Comparison of ENCODE assay signal across 24 cellular contexts in genomic region chr17:31469959-31470358, GRCh38.
DNase-seq lines count a peak whose midpoint lies in the region; FAIRE-seq and TF ChIP-seq lines count a peak whose summit lies in the region.
"Had no signal": no experiment of that assay in that cellular context is flagged by ENCODE, and none has a peak within 500 bp of the region (broad histone marks: within the 10 kb centered on the region; RNA-seq: fewer than 3 reads in every experiment).

No MANE protein-coding gene starts in this region.

- peak; percentile 7 for FAIRE-seq in H1 (lab: Jason Lieb, UNC)
- no peak for FAIRE-seq in GM12891 (lab: Jason Lieb, UNC)
- FAIRE-seq: kidney had no signal

- H2BK5ac ChIP-seq in H1 (ENCODE audit: low read depth, low read length) = 0 out of 2 replicates have a peak overlapping the region, but pooled peaks have one; percentile 50

- H3K23ac ChIP-seq in H1 (ENCODE audit: insufficient read length) = no peak overlapping the region

- peak overlapping the region; percentile 2; the same call in 1 of the 2 replicates for H2BK20ac ChIP-seq in H1 (ENCODE audit: low read length)

- WGBS in HUES64 = 23% methylated on average over 2 of the region's 2 CpGs
- WGBS in H1 (ENCODE audit: extremely low coverage in 1 of 2, insufficient coverage in 1 of 2, insufficient read length in 1 of 2, insufficient replicate concordance in 2 of 2, low coverage in 1 of 2, low lambda C conversion rate in 2 of 2, missing lambda C conversion rate in 1 of 2), 2 experiments = 41% methylated on average over 2 of the region's 2 CpGs; no CpG with 5 or more reads in 1 of the 2 experiments

- H4K20me1 ChIP-seq in H1 (replicated peaks in 1 of 2; ENCODE audit: control insufficient read depth in 1 of 2, insufficient read depth in 2 of 2, low read length in 2 of 2) (no peaks in the 10 kb centered on the region), osteoblast (ENCODE audit: insufficient read depth, low read length) (no peaks in the 10 kb centered on the region)

- H2BK15ac ChIP-seq in H1 (ENCODE audit: low read length) = no peak overlapping the region; the same call in 1 of the 2 replicates

- no peak overlapping the region for H3K56ac ChIP-seq in H1 (replicated peaks; ENCODE audit: insufficient read length, low read depth, low read length)

- H3K9ac ChIP-seq in HUES64 (ENCODE audit: low read depth, low read length) = no peak overlapping the region
- no peak overlapping the region for H3K9ac ChIP-seq in H1 (replicated peaks in 1 of 4; ENCODE audit: extremely low read depth in 1 of 4, low read depth in 3 of 4, low read length in 3 of 4)

- TF ChIP-seq EP300 in H1 (IDR thresholded peaks at IDR 0.05; ENCODE audit: borderline replicate concordance in 1 of 2, low read depth in 2 of 2, low read length in 2 of 2) = 0 out of 3 replicates have a peak, but pooled peaks of 1 of the 2 experiments have one; percentile 30

- H2BK120ac ChIP-seq in H1 (replicated peaks; ENCODE audit: low read depth, low read length) = peak overlapping the region; percentile 13

- H3K79me2 ChIP-seq in H1 (ENCODE audit: control insufficient read depth in 1 of 2, insufficient read depth in 2 of 2, low read length in 2 of 2) = no peaks in the 10 kb centered on the region
- no peaks in the 10 kb centered on the region for H3K79me2 ChIP-seq in osteoblast (ENCODE audit: insufficient read depth, low read length)
- H3K79me2 ChIP-seq: hepatocyte had no signal

- H3K4me2 ChIP-seq in H1 (ENCODE audit: insufficient read depth in 1 of 2, low read depth in 2 of 2, low read length in 2 of 2) (0 out of 4 replicates have a peak overlapping the region, but pooled peaks of 1 of the 2 experiments have one; percentile 41), osteoblast (ENCODE audit: insufficient read depth, low read length) (no peak overlapping the region)
- H3K4me2 ChIP-seq: hepatocyte had no signal

- H3K4me1 ChIP-seq in HUES64 (ENCODE audit: insufficient read depth, low read length) = peaks cover 23% of the 10 kb centered on the region
- peaks cover 9 to 34% (median 19%) of the 10 kb centered on the region in 4 experiments for H3K4me1 ChIP-seq in H1 (replicated peaks in 1 of 4; ENCODE audit: control insufficient read depth in 3 of 4, insufficient read depth in 4 of 4, low read length in 3 of 4)
- no peaks in the 10 kb centered on the region for H3K4me1 ChIP-seq in osteoblast (ENCODE audit: insufficient read depth, low read length)
- no peaks in the 10 kb centered on the region for H3K4me1 ChIP-seq in BE2C

- H2AK5ac ChIP-seq in H1 (ENCODE audit: low read depth, low read length) = no peak overlapping the region

- H3K36me3 ChIP-seq in HUES64 (ENCODE audit: insufficient read depth, low read length) = no peaks in the 10 kb centered on the region
- H3K36me3 ChIP-seq in H1 (ENCODE audit: control insufficient read depth in 2 of 4, insufficient read depth in 4 of 4, low read length in 3 of 4) = no peaks in the 10 kb centered on the region
- H3K36me3 ChIP-seq in osteoblast (ENCODE audit: insufficient read depth, low read length) = no peaks in the 10 kb centered on the region
- no peaks in the 10 kb centered on the region for H3K36me3 ChIP-seq in BE2C
- H3K36me3 ChIP-seq: HAP-1, stomach had no signal

- DNase-seq in NCI-H146 (lab: John Stamatoyannopoulos, UW) (peak; percentile 26), NCI-H146 treated with DMSO at 0.1 percent for 48 hours (lab: John Stamatoyannopoulos, UW; ENCODE audit: unreplicated experiment) (no peak), H1 (ENCODE audit: low read depth in 1 of 2, low spot score in 2 of 2) (peak in 1 of 2 experiments; percentile 59), osteoblast (ENCODE audit: insufficient read length, low spot score, missing footprints) (peak; percentile 26), GM12891 (ENCODE audit: insufficient read length, low spot score) (no peak), BE2C (no peak), NCI-H1092 treated with DMSO at 0.1 percent for 48 hours (lab: John Stamatoyannopoulos, UW) (no peak)
- DNase-seq: activated CD4-positive, CD25-positive, alpha-beta regulatory T cell; cerebellar nuclear complex; DMS79; effector CD4-positive, alpha-beta T cell; foreskin melanocyte; KBM-7; kidney; NCI-H187; NCI-H526; stimulated activated CD4-positive, alpha-beta T cell treated with anti-CD3 and anti-CD28 coated beads, Interleukin-4, amount 100 ng/mL, for 24 hours; stomach; T1000; trophoblast cell had no signal

- no peak overlapping the region for H3K14ac ChIP-seq in H1 (ENCODE audit: insufficient read length)

- TF ChIP-seq POLR2A in H1 (IDR thresholded peaks at IDR 0.05; ENCODE audit: control extremely low read depth in 1 of 2, low read depth in 2 of 2, low read length in 2 of 2) (no peak), GM12891 (IDR thresholded peaks at IDR 0.05; ENCODE audit: low read depth, low read length) (no peak)

- H3K9me3 ChIP-seq in HUES64 (ENCODE audit: insufficient read depth, low read depth, low read length) = no peaks in the 10 kb centered on the region
- no peaks in the 10 kb centered on the region for H3K9me3 ChIP-seq in H1 (ENCODE audit: insufficient read depth in 2 of 2, low read depth in 1 of 2, low read length in 1 of 2)
- no peaks in the 10 kb centered on the region for H3K9me3 ChIP-seq in osteoblast (ENCODE audit: low read depth, low read length)
- no peaks in the 10 kb centered on the region for H3K9me3 ChIP-seq in BE2C
- H3K9me3 ChIP-seq: HAP-1, stomach had no signal

- peak overlapping the region; percentile 62; the same call in 1 of the 2 replicates for H2BK12ac ChIP-seq in H1 (ENCODE audit: low read depth, low read length)

- POLR2A ChIA-PET in H1 (lab: Charles Lee; ENCODE audit: partially characterized antibody) = interaction anchor here (1.3 to 1.5 kb wide), 2 partner anchors 22 to 46 kb away, joined by 3 to 5 read pairs; no protein-coding TSS in a partner anchor

- no peak overlapping the region for H3K4me3 ChIP-seq in HUES64 (ENCODE audit: low read length)
- H3K4me3 ChIP-seq in H1 (ENCODE audit: extremely low read depth in 1 of 4, insufficient read depth in 2 of 4, low read depth in 3 of 4, low read length in 4 of 4) = no peak overlapping the region
- no peak overlapping the region for H3K4me3 ChIP-seq in osteoblast (ENCODE audit: insufficient read depth, low read length)
- H3K4me3 ChIP-seq in BE2C (ENCODE audit: low read depth, low read length) = no peak overlapping the region
- H3K4me3 ChIP-seq: HAP-1, hepatocyte, stomach had no signal

- H3K27me3 ChIP-seq in HUES64 (ENCODE audit: insufficient read depth, low read length) (no peaks in the 10 kb centered on the region), H1 (replicated peaks in 1 of 4; ENCODE audit: control insufficient read depth in 3 of 4, extremely low read depth in 1 of 4, insufficient read depth in 3 of 4, low read length in 3 of 4) (no peaks in the 10 kb centered on the region), osteoblast (ENCODE audit: insufficient read depth, low read length) (peaks cover 25% of the 10 kb centered on the region), BE2C (no peaks in the 10 kb centered on the region)
- H3K27me3 ChIP-seq: hepatocyte, stomach had no signal

- H3K23me2 ChIP-seq in H1 (ENCODE audit: low read depth, low read length) = no peaks in the 10 kb centered on the region

- H2AFZ ChIP-seq in H1 (ENCODE audit: low read length) (no peak overlapping the region), osteoblast (ENCODE audit: low read length) (no peak overlapping the region)
- H2AFZ ChIP-seq: hepatocyte had no signal

- H4K5ac ChIP-seq in H1 (ENCODE audit: insufficient read length, low read depth, low read length) = no peak overlapping the region

- CTCF ChIA-PET in H1 (lab: Charles Lee; ENCODE audit: partially characterized antibody) = interaction anchor here (1.1 to 3.4 kb wide), 4 partner anchors 28 to 97 kb away, joined by 3 to 19 read pairs (median 4); no protein-coding TSS in a partner anchor

- TF ChIP-seq RAD21 in H1 (IDR thresholded peaks at IDR 0.05 in 1 of 2, conservative IDR thresholded peaks at IDR 0.05 in 1 of 2; ENCODE audit: low read depth in 2 of 2, low read length in 2 of 2) = no peak

- TF ChIP-seq CTCF in H1 (IDR thresholded peaks at IDR 0.05; ENCODE audit: control extremely low read depth in 1 of 3, insufficient read depth in 1 of 3, low read depth in 1 of 3, low read length in 3 of 3) (no peak), osteoblast (IDR thresholded peaks at IDR 0.05; ENCODE audit: extremely low read depth, low read depth, low read length) (no peak), BE2C (IDR thresholded peaks at IDR 0.05; ENCODE audit: low read depth, low read length) (no peak)

- H4K8ac ChIP-seq in H1 (ENCODE audit: extremely low read depth, insufficient read depth, low read length) = peak overlapping the region; percentile 9; the same call in 1 of the 2 replicates

- peak overlapping the region; percentile 51 for H4K91ac ChIP-seq in H1 (replicated peaks; ENCODE audit: insufficient read length, low read length)

- H3K18ac ChIP-seq in H1 (ENCODE audit: extremely low read depth, low read length) = 0 out of 2 replicates have a peak overlapping the region, but pooled peaks have one; percentile 68

- no peak overlapping the region for H3K4ac ChIP-seq in H1 (replicated peaks; ENCODE audit: insufficient read length, low read depth, low read length)

- no peaks in the 10 kb centered on the region for H3K79me1 ChIP-seq in H1 (ENCODE audit: low read depth, low read length)

- H3K27ac ChIP-seq in HUES64 (ENCODE audit: low read depth, low read length) = peak overlapping the region; percentile 25; the same call in 1 of the 2 replicates
- no peak overlapping the region for H3K27ac ChIP-seq in H1 (ENCODE audit: low read depth, low read length)
- no peak overlapping the region for H3K27ac ChIP-seq in osteoblast (ENCODE audit: low read depth, low read length)
- H3K27ac ChIP-seq: 22Rv1, hepatocyte, stomach had no signal

TF ChIP-seq in H1, 55 proteins besides CTCF, POLR2A, EP300 and RAD21 (continues in another document):
- 0 out of 2 replicates have a peak, but pooled peaks have one; percentile 42 for TF ChIP-seq TAF1 (IDR thresholded peaks at IDR 0.05; ENCODE audit: low read depth, low read length)
- no peak for TF ChIP-seq SIN3A (conservative IDR thresholded peaks at IDR 0.05 in 1 of 2, IDR thresholded peaks at IDR 0.05 in 1 of 2; ENCODE audit: low read depth in 1 of 2, low read length in 2 of 2)
- 0 out of 4 replicates have a peak, but pooled peaks of 1 of the 2 experiments have one; percentile 74 for TF ChIP-seq HDAC2 (IDR thresholded peaks at IDR 0.05; ENCODE audit: borderline replicate concordance in 1 of 2, low read depth in 2 of 2, low read length in 2 of 2)
- TF ChIP-seq POLR2AphosphoS5 (IDR thresholded peaks at IDR 0.05; ENCODE audit: low read depth, low read length) = no peak

TF ChIP-seq in GM12891, 5 proteins besides CTCF, POLR2A, EP300 and RAD21:
- no peak for TF ChIP-seq POLR2AphosphoS5 (IDR thresholded peaks at IDR 0.05; ENCODE audit: low read depth, low read length)
- TF ChIP-seq POU2F2 (IDR thresholded peaks at IDR 0.05; ENCODE audit: low read depth, low read length) = no peak
- TF ChIP-seq SPI1 (IDR thresholded peaks at IDR 0.05; ENCODE audit: low read depth, low read length) = no peak
- TF ChIP-seq PAX5 (IDR thresholded peaks at IDR 0.05; ENCODE audit: insufficient read depth, low read length, severe bottlenecking) = no peak
- TF ChIP-seq TAF1 (IDR thresholded peaks at IDR 0.05; ENCODE audit: low read depth, low read length) = no peak

Comparison
In these comparisons a context has a peak if more than half of its experiments do, and no peak if none do; other contexts are left out.
1. DNase-seq: peak in NCI-H146 (single experiment) and osteoblast (single experiment); none in NCI-H146 treated with DMSO at 0.1 percent for 48 hours (single experiment), GM12891 (single experiment), BE2C (single experiment) and NCI-H1092 treated with DMSO at 0.1 percent for 48 hours (single experiment).